ENCODE assay signal across 18 cellular contexts in genomic region chr1:231252336-231252735, GRCh38.
"Had no signal": no experiment of that assay in that cellular context is flagged by ENCODE, and none has a peak within 500 bp of the region (broad histone marks: within the 10 kb centered on the region; RNA-seq: fewer than 3 reads in every experiment).

No MANE protein-coding gene starts in this region.

- DNase-seq: activated CD4-positive, alpha-beta memory T cell treated with anti-CD3 and anti-CD28 coated beads for 36 hours; activated CD4-positive, alpha-beta T cell treated with anti-CD3 and anti-CD28 coated beads for 48 hours; activated naive CD4-positive, alpha-beta T cell treated with anti-CD3 and anti-CD28 coated beads for 36 hours; activated T-cell treated with anti-CD3 and anti-CD28 coated beads, Interleukin-2, amount 50 U/mL, for 48 hours; amygdala; cerebellar nuclear complex; immature natural killer cell; midbrain; ovary; spleen; stimulated activated naive CD8-positive, alpha-beta T cell treated with anti-CD3 and anti-CD28 coated beads, Interleukin-15, amount 100 ng/mL, for 72 hours; T-helper 17 cell; tibial artery; uterus had no signal

- H3K27me3 ChIP-seq: ovary, spleen, tibial artery, uterus had no signal

- H3K9me3 ChIP-seq: ovary, prostate gland, tibial artery, uterus had no signal

- H3K4me3 ChIP-seq: coronary artery, lung, ovary, prostate gland, spleen, tibial artery, uterus had no signal

- H3K4me1 ChIP-seq: prostate gland, tibial artery, uterus had no signal

- H3K36me3 ChIP-seq: ovary, prostate gland, uterus had no signal

- H3K27ac ChIP-seq: coronary artery, epithelial cell of prostate, ovary, prostate gland, spleen, tibial artery, uterus had no signal
